Comparison of ENCODE assay signal across 29 cellular contexts in genomic region chr3:181302960-181303359, GRCh38.
"Had no signal": no experiment of that assay in that cellular context is flagged by ENCODE, and none has a peak within 500 bp of the region (broad histone marks: within the 10 kb centered on the region; RNA-seq: fewer than 3 reads in every experiment).

No MANE protein-coding gene starts in this region.

- H3K4me3 ChIP-seq: body of pancreas, coronary artery, MG63, Peyer's patch, SJCRH30 had no signal

- H3K9me3 Mint-ChIP-seq: T-helper 1 cell treated with Interleukin-12 subunit alpha and Interleukin-12 subunit beta and Interleukin-4 antibody, amounts not matched to agents 30 μg/mL and 1 μg/mL, for 36 hours had no signal

- H3K27me3 ChIP-seq: body of pancreas, Peyer's patch, SJCRH30 had no signal

- H3K9me3 ChIP-seq: body of pancreas, MG63, Peyer's patch, SJCRH30 had no signal

- FAIRE-seq: bronchial epithelial cell had no signal

- H3K36me3 Mint-ChIP-seq: activated naive CD4-positive, alpha-beta T cell treated with anti-CD3 and anti-CD28 coated beads, Interleukin-2, amount 50 U/mL, for 24 hours had no signal

- H3K4me1 Mint-ChIP-seq: activated naive CD4-positive, alpha-beta T cell treated with anti-CD3 and anti-CD28 coated beads, Interleukin-2, amount 50 U/mL, for 24 hours had no signal

- H3K4me3 Mint-ChIP-seq: activated CD8-positive, alpha-beta T cell treated with anti-CD3 and anti-CD28 coated beads, Interleukin-2, amount 10 ng/mL, durations not matched to agents 7 days and 5 days; activated naive CD4-positive, alpha-beta T cell treated with anti-CD3 and anti-CD28 coated beads, Interleukin-2, amount 50 U/mL, for 24 hours; activated T-helper 1 cell treated with anti-CD3 and anti-CD28 coated beads, Interleukin-12 subunit alpha, Interleukin-12 subunit beta, Interleukin-2, Interleukin-4 antibody, amounts not matched to agents 30 ng/mL and 10 ng/mL and 1 ng/mL, durations not matched to agents 14 hours and 24 hours and 36 hours; T-helper 1 cell treated with Interleukin-12 subunit alpha and Interleukin-12 subunit beta and Interleukin-4 antibody, amounts not matched to agents 30 μg/mL and 1 μg/mL, for 36 hours had no signal

- H3K27ac Mint-ChIP-seq: activated CD8-positive, alpha-beta T cell treated with anti-CD3 and anti-CD28 coated beads, Interleukin-2, amount 10 ng/mL, durations not matched to agents 7 days and 5 days; activated naive CD4-positive, alpha-beta T cell treated with anti-CD3 and anti-CD28 coated beads, Interleukin-2, amount 50 U/mL, for 24 hours; activated T-helper 1 cell treated with anti-CD3 and anti-CD28 coated beads, Interleukin-12 subunit alpha, Interleukin-12 subunit beta, Interleukin-2, Interleukin-4 antibody, amounts not matched to agents 30 ng/mL and 10 ng/mL and 1 ng/mL, durations not matched to agents 14 hours and 24 hours and 36 hours; T-helper 1 cell treated with Interleukin-12 subunit alpha and Interleukin-12 subunit beta and Interleukin-4 antibody, amounts not matched to agents 30 μg/mL and 1 μg/mL, for 36 hours had no signal

- DNase-seq: activated CD4-positive, alpha-beta T cell treated with anti-CD3 and anti-CD28 coated beads for 4 hours; activated CD8-positive, alpha-beta memory T cell treated with anti-CD3 and anti-CD28 coated beads, Interleukin-2, amount 50 U/mL, for 48 hours; activated CD8-positive, alpha-beta T cell treated with anti-CD3 and anti-CD28 coated beads, Interleukin-2, amount 10 ng/mL, durations not matched to agents 7 days and 5 days; activated effector memory CD4-positive, alpha-beta T cell treated with Interleukin-2 at 50 U/mL for 16 hours; activated naive CD4-positive, alpha-beta T cell; activated T-cell treated with anti-CD3 and anti-CD28 coated beads, Interleukin-2, amount 50 U/mL, for 1 hour; aorta; body of pancreas; central memory CD4-positive, alpha-beta T cell; MG63; MV-4-11; NCI-H1092 treated with DMSO at 0.1 percent for 48 hours; NCI-H187 treated with DMSO at 0.1 percent for 48 hours; NCI-H2107; NCI-H2171 treated with DMSO at 0.1 percent for 48 hours; NCI-H345; NCI-H510A; NCI-H774; NK-92 treated with Interleukin-12 subunit alpha and Interleukin-12 subunit beta, amount 100 ng/mL, for 24 hours; OCI-M1; Peyer's patch; Right ventricle myocardium superior; SJCRH30 had no signal

- H3K27ac ChIP-seq: body of pancreas, coronary artery, Peyer's patch, RWPE1, SJCRH30 had no signal

- H3K4me1 ChIP-seq: Peyer's patch, SJCRH30 had no signal
